In genomic region chr4:56691425-56691824, GRCh38 we compare ENCODE assay signal across 38 cellular contexts. TPM values are rescaled to one million over a fixed set of nuclear protein-coding genes. Genes with fewer than 3 reads are reported as not detected.
A peak's percentile ranks its signal among the peaks of the same experiment; 100 is the strongest.
DNase-seq lines count a peak whose midpoint lies in the region; ATAC-seq and TF ChIP-seq lines count a peak whose summit lies in the region.
"Had no signal": no experiment of that assay in that cellular context is flagged by ENCODE, and none has a peak within 500 bp of the region (broad histone marks: within the 10 kb centered on the region; RNA-seq: fewer than 3 reads in every experiment).

No MANE protein-coding gene starts in this region.

- peak overlapping the region; percentile 16 for H3K4me3 Mint-ChIP-seq in glutamatergic neuron (ENCODE audit: unreplicated experiment)
- H3K4me3 Mint-ChIP-seq: B cell; CD14-positive monocyte; CD4-positive, alpha-beta memory T cell; CD4-positive, alpha-beta T cell; CD4-positive, CD25-positive, alpha-beta regulatory T cell; CD8-positive, alpha-beta memory T cell; CD8-positive, alpha-beta T cell had no signal

- H3K27me3 Mint-ChIP-seq in glutamatergic neuron (ENCODE audit: unreplicated experiment): peaks cover 5% of the 10 kb centered on the region
- H3K27me3 Mint-ChIP-seq: B cell; CD4-positive, alpha-beta T cell had no signal

- DNase-seq in WERI-Rb-1 (no peak), amniotic epithelial cell (ENCODE audit: low read depth) (peak; percentile 88), fibroblast of villous mesenchyme (ENCODE audit: low read depth) (peak; percentile 63), glutamatergic neuron (no peak), heart left ventricle (no peak)
- DNase-seq: 8988T; ACHN; AML-193; BE2C; C1 segment of cervical spinal cord; Caco-2; Calu3; CD4-positive, alpha-beta memory T cell; CD4-positive, alpha-beta T cell; CD4-positive, CD25-positive, alpha-beta regulatory T cell; CD8-positive, alpha-beta memory T cell; CD8-positive, alpha-beta T cell; COR-L47; DMS 273 treated with DMSO at 0.1 percent for 48 hours; DMS153; DMS53; DMS79; DND-41; EL had no signal

- H3K27ac ChIP-seq in WERI-Rb-1 (peak overlapping the region; percentile 79), heart left ventricle (no peak overlapping the region)
- H3K27ac ChIP-seq: 22Rv1; A549; BLaER1; BLaER1 treated with 17β-estradiol and CSF1 and Interleukin-3, amounts not matched to agents 10 nM and 100 nM; C4-2B had no signal

- H3K4me1 ChIP-seq in heart left ventricle: peaks cover 0 to 4% (median 0%) of the 10 kb centered on the region in 12 donors
- H3K4me1 ChIP-seq: A549; BE2C; BLaER1; BLaER1 treated with 17β-estradiol and CSF1 and Interleukin-3, amounts not matched to agents 10 nM and 100 nM; Caco-2 had no signal

- peaks cover 11% of the 10 kb centered on the region for H3K36me3 Mint-ChIP-seq in glutamatergic neuron (ENCODE audit: unreplicated experiment)
- H3K36me3 Mint-ChIP-seq: CD14-positive monocyte; CD4-positive, alpha-beta memory T cell; CD4-positive, CD25-positive, alpha-beta regulatory T cell; CD8-positive, alpha-beta memory T cell; CD8-positive, alpha-beta T cell had no signal

- 60 to 67% (median 63%) methylated on average over 3 of the region's 3 CpGs for WGBS in heart left ventricle, 4 donors

- no peaks in the 10 kb centered on the region for H3K9me3 ChIP-seq in WERI-Rb-1 (ENCODE audit: severe bottlenecking)
- H3K9me3 ChIP-seq in heart left ventricle: no peaks in the 10 kb centered on the region
- H3K9me3 ChIP-seq: A549, BE2C, BLaER1, Caco-2 had no signal

- H3K4me1 Mint-ChIP-seq in glutamatergic neuron (ENCODE audit: low read depth, unreplicated experiment): peaks cover 23% of the 10 kb centered on the region
- H3K4me1 Mint-ChIP-seq: CD8-positive, alpha-beta memory T cell had no signal

- no peak for TF ChIP-seq CTCF in WERI-Rb-1 (IDR thresholded peaks at IDR 0.05; ENCODE audit: low read depth, low read length)
- TF ChIP-seq CTCF in fibroblast of villous mesenchyme (IDR thresholded peaks at IDR 0.05; ENCODE audit: insufficient read depth, low read depth, low read length): no peak
- no peak for TF ChIP-seq CTCF in glutamatergic neuron (IDR thresholded peaks at IDR 0.05; ENCODE audit: partially characterized antibody, unreplicated experiment)
- TF ChIP-seq CTCF in heart left ventricle (IDR thresholded peaks at IDR 0.05): no peak

- ATAC-seq in heart left ventricle (no peak), GM21825 (IDR thresholded peaks at IDR 0.05; ENCODE audit: unreplicated experiment) (no peak), HG03025 (IDR thresholded peaks at IDR 0.05; ENCODE audit: low FRiP score, unreplicated experiment) (no peak), GM18861 (IDR thresholded peaks at IDR 0.05; ENCODE audit: unreplicated experiment) (no peak)
- ATAC-seq: A549; CD8-positive, alpha-beta T cell had no signal

- H3K27me3 ChIP-seq in WERI-Rb-1 (ENCODE audit: insufficient read depth, low read depth, severe bottlenecking): no peaks in the 10 kb centered on the region
- no peaks in the 10 kb centered on the region for H3K27me3 ChIP-seq in heart left ventricle
- H3K27me3 ChIP-seq: BE2C; BLaER1; BLaER1 treated with 17β-estradiol and CSF1 and Interleukin-3, amounts not matched to agents 10 nM and 100 nM had no signal

- intact Hi-C loops in heart left ventricle (cut with DNase I): no loop called here

- H3K4me3 ChIP-seq in WERI-Rb-1 (ENCODE audit: low read depth, low read length) (no peak overlapping the region), fibroblast of villous mesenchyme (ENCODE audit: low read depth, low read length) (no peak overlapping the region), heart left ventricle (no peak overlapping the region)
- H3K4me3 ChIP-seq: A549; BLaER1; BLaER1 treated with 17β-estradiol and CSF1 and Interleukin-3, amounts not matched to agents 10 nM and 100 nM had no signal

- peaks cover 10% of the 10 kb centered on the region for H3K9me3 Mint-ChIP-seq in glutamatergic neuron (ENCODE audit: unreplicated experiment)
- H3K9me3 Mint-ChIP-seq: CD4-positive, alpha-beta memory T cell; CD4-positive, alpha-beta T cell; CD8-positive, alpha-beta memory T cell; CD8-positive, alpha-beta T cell had no signal

- peak overlapping the region; percentile 86 for H3K27ac Mint-ChIP-seq in glutamatergic neuron (ENCODE audit: unreplicated experiment)
- H3K27ac Mint-ChIP-seq: B cell; CD14-positive monocyte; CD4-positive, alpha-beta memory T cell; CD4-positive, alpha-beta T cell; CD4-positive, CD25-positive, alpha-beta regulatory T cell; CD8-positive, alpha-beta memory T cell; CD8-positive, alpha-beta T cell had no signal

- no peaks in the 10 kb centered on the region for H3K36me3 ChIP-seq in WERI-Rb-1
- H3K36me3 ChIP-seq in heart left ventricle: no peaks in the 10 kb centered on the region
- H3K36me3 ChIP-seq: BE2C; BLaER1; BLaER1 treated with 17β-estradiol and CSF1 and Interleukin-3, amounts not matched to agents 10 nM and 100 nM had no signal

- TF ChIP-seq POLR2A in heart left ventricle (IDR thresholded peaks at IDR 0.05): no peak

RNA-seq across cellular contexts. Expression of gene HOPX, which starts 10.3 kb away (rescaled TPM):
- total RNA-seq in fibroblast of villous mesenchyme (under 0.01 and 0.97 TPM in 2 replicates), glutamatergic neuron (ENCODE audit: unreplicated experiment) (0.54 TPM), heart left ventricle (100 to 1,000 TPM in 2 of 9 donors, 10 to 100 TPM in 4, 1 to 10 TPM in 3; 1.5 to 223 (median 11.3) TPM)
- 10 to 100 TPM; 25.0 to 83.3 TPM for polyA plus RNA-seq in heart left ventricle
- total RNA-seq: A172, A673, Caco-2, Calu3, Daoy had no signal
- polyA plus RNA-seq: A549, BJ had no signal

Comparison
In these comparisons a context has a peak if more than half of its experiments do, and no peak if none do; other contexts are left out.
1. DNase-seq: peak in amniotic epithelial cell (single experiment) and fibroblast of villous mesenchyme (single experiment); none in WERI-Rb-1 (single experiment), glutamatergic neuron (single experiment) and heart left ventricle (0 of 5).